Comparison of ENCODE assay signal across 28 cellular contexts in the genomic region with DNA sequence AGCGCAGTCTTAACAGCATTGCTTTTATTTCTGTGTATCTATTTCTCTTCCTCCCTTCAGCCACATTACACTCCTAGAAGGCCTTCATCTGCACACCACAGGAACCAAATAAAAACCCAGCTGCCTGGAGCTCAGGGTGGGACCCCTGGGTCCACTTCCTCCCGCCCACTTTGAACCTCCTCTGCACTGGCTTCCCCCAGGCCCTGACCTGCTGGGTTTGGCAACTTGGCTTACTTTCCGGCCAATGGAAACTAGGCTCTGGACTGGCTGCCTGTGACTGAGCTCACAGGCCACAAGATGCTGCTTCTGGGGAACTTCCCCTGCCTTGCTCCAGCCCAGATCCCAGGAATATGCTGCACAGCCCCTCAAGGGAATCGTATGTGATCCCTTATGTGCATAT.
"Had no signal": no experiment of that assay in that cellular context is flagged by ENCODE, and none has a peak within 500 bp of the region (broad histone marks: within the 10 kb centered on the region; RNA-seq: fewer than 3 reads in every experiment).

No MANE protein-coding gene starts in this region.

- H3K27me3 ChIP-seq: adrenal gland, MG63 had no signal

- H3K4me3 Mint-ChIP-seq: activated CD4-positive, alpha-beta memory T cell treated with anti-CD3 and anti-CD28 coated beads, Interleukin-2, amount 10 ng/mL, durations not matched to agents 7 days and 5 days; activated CD4-positive, alpha-beta T cell treated with anti-CD3 and anti-CD28 coated beads for 36 hours; activated naive CD8-positive, alpha-beta T cell treated with anti-CD3 and anti-CD28 coated beads, Interleukin-2, amount 10 ng/mL, durations not matched to agents 7 days and 5 days; activated T-cell treated with anti-CD3 and anti-CD28 coated beads, Interleukin-2, amount 50 U/mL, for 72 hours; T-cell had no signal

- H3K4me3 ChIP-seq: adrenal gland, MG63, SK-N-MC had no signal

- H3K36me3 ChIP-seq: adrenal gland, MG63 had no signal

- H3K9me3 ChIP-seq: adrenal gland, MG63 had no signal

- DNase-seq: activated CD4-positive, alpha-beta memory T cell treated with anti-CD3 and anti-CD28 coated beads, Interleukin-2, amount 10 ng/mL, durations not matched to agents 7 days and 5 days; activated CD4-positive, alpha-beta T cell treated with anti-CD3 and anti-CD28 coated beads for 36 hours; activated CD4-positive, alpha-beta T cell treated with anti-CD3 and anti-CD28 coated beads, Interleukin-2, amount 50 U/mL, for 1 hour; activated naive CD4-positive, alpha-beta T cell treated with anti-CD3 and anti-CD28 coated beads, Interleukin-2, amount 50 U/mL, for 16 hours; activated naive CD8-positive, alpha-beta T cell treated with anti-CD3 and anti-CD28 coated beads, Interleukin-2, amount 10 ng/mL, durations not matched to agents 7 days and 5 days; activated T-cell treated with anti-CD3 and anti-CD28 coated beads for 4 hours; activated T-cell treated with anti-CD3 and anti-CD28 coated beads, Interleukin-2, amount 50 U/mL, for 72 hours; adrenal gland; aorta; central memory CD4-positive, alpha-beta T cell; MG63; MV-4-11; NCI-H1092 treated with DMSO at 0.1 percent for 48 hours; NCI-H1417 treated with DMSO at 0.1 percent for 48 hours; NCI-H1694 treated with DMSO at 0.1 percent for 48 hours; NCI-H2081; NCI-H2227 treated with DMSO at 0.1 percent for 48 hours; NCI-H446 treated with DMSO at 0.1 percent for 48 hours; NCI-H526; NCI-H82; NK-92 treated with Interleukin-12 subunit alpha and Interleukin-12 subunit beta, amount 100 ng/mL, for 24 hours; OCI-M1; RPMI8226; T-cell; T-helper 2 cell; T1000 had no signal

- H3K9me3 Mint-ChIP-seq: activated CD4-positive, alpha-beta memory T cell treated with anti-CD3 and anti-CD28 coated beads, Interleukin-2, amount 10 ng/mL, durations not matched to agents 7 days and 5 days; activated naive CD8-positive, alpha-beta T cell treated with anti-CD3 and anti-CD28 coated beads, Interleukin-2, amount 10 ng/mL, durations not matched to agents 7 days and 5 days; activated T-cell treated with anti-CD3 and anti-CD28 coated beads, Interleukin-2, amount 50 U/mL, for 72 hours; T-cell had no signal

- ATAC-seq: activated CD4-positive, alpha-beta T cell treated with anti-CD3 and anti-CD28 coated beads for 36 hours; activated T-cell treated with anti-CD3 and anti-CD28 coated beads, Interleukin-2, amount 50 U/mL, for 72 hours; T-cell had no signal

- H3K27ac ChIP-seq: adrenal gland, SK-N-MC, VCaP had no signal

- H3K36me3 Mint-ChIP-seq: activated naive CD8-positive, alpha-beta T cell treated with anti-CD3 and anti-CD28 coated beads, Interleukin-2, amount 10 ng/mL, durations not matched to agents 7 days and 5 days; T-cell had no signal

- H3K27ac Mint-ChIP-seq: activated CD4-positive, alpha-beta memory T cell treated with anti-CD3 and anti-CD28 coated beads, Interleukin-2, amount 10 ng/mL, durations not matched to agents 7 days and 5 days; activated CD4-positive, alpha-beta T cell treated with anti-CD3 and anti-CD28 coated beads for 36 hours; activated naive CD8-positive, alpha-beta T cell treated with anti-CD3 and anti-CD28 coated beads, Interleukin-2, amount 10 ng/mL, durations not matched to agents 7 days and 5 days; activated T-cell treated with anti-CD3 and anti-CD28 coated beads, Interleukin-2, amount 50 U/mL, for 72 hours; T-cell had no signal

- H3K4me1 Mint-ChIP-seq: activated CD4-positive, alpha-beta T cell treated with anti-CD3 and anti-CD28 coated beads for 36 hours had no signal
